ENCODE assay signal across 1 cellular context in the genomic region with DNA sequence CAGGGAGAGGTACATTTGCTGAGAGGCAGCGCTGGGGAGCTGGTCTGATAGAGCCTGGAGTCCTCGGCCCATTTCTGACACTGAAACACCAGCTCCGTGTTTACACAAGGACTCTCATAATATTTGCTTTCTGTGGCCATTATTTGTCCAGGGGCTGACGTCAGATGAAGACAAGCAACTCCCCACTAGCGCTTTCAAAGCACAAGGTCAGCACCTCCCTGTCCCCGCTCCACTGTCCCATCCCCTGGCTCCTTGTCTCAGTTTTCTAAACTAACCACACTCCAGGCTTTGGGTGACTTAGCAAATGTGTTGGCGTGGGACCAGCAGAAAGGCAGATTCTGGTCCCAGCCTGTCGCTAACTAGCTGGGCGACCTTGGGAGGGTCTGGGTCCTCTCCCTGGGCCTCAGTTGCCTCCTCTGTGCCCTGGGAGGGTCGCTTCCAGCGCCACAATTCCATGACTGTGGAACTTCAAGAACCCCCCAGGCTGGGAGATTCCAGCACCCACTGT.
TF ChIP-seq lines count a peak whose summit lies in the region.

No MANE protein-coding gene starts in this region.

TF ChIP-seq in IMR-90, 13 proteins besides CTCF, POLR2A, EP300 and RAD21 (continued from another document):
- TF ChIP-seq, protein P1, sequence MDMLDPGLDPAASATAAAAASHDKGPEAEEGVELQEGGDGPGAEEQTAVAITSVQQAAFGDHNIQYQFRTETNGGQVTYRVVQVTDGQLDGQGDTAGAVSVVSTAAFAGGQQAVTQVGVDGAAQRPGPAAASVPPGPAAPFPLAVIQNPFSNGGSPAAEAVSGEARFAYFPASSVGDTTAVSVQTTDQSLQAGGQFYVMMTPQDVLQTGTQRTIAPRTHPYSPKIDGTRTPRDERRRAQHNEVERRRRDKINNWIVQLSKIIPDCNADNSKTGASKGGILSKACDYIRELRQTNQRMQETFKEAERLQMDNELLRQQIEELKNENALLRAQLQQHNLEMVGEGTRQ (IDR thresholded peaks at IDR 0.05; ENCODE audit: low read depth, low read length), result no peak
